1 cellular context compared by ENCODE assay signal in genomic region chr6:82364087-82365010, GRCh38.
A peak's percentile ranks its signal among the peaks of the same experiment; 100 is the strongest.
TF ChIP-seq lines count a peak whose summit lies in the region.

No MANE protein-coding gene starts in this region.

TF ChIP-seq in H1, 55 proteins besides CTCF, POLR2A, EP300 and RAD21 (continued from another document):
- TF ChIP-seq CREB1 (IDR thresholded peaks at IDR 0.05): no peak
- TF ChIP-seq RFX5 (IDR thresholded peaks at IDR 0.05; ENCODE audit: borderline replicate concordance, low read depth, low read length): no peak
- TF ChIP-seq POLR2AphosphoS5 (IDR thresholded peaks at IDR 0.05; ENCODE audit: low read depth, low read length): peak; percentile 2; the same call in 1 of the 2 replicates
- TF ChIP-seq, protein P1, sequence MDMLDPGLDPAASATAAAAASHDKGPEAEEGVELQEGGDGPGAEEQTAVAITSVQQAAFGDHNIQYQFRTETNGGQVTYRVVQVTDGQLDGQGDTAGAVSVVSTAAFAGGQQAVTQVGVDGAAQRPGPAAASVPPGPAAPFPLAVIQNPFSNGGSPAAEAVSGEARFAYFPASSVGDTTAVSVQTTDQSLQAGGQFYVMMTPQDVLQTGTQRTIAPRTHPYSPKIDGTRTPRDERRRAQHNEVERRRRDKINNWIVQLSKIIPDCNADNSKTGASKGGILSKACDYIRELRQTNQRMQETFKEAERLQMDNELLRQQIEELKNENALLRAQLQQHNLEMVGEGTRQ (IDR thresholded peaks at IDR 0.05; ENCODE audit: low read length): no peak
